ENCODE assay signal across 35 cellular contexts in the genomic region with DNA sequence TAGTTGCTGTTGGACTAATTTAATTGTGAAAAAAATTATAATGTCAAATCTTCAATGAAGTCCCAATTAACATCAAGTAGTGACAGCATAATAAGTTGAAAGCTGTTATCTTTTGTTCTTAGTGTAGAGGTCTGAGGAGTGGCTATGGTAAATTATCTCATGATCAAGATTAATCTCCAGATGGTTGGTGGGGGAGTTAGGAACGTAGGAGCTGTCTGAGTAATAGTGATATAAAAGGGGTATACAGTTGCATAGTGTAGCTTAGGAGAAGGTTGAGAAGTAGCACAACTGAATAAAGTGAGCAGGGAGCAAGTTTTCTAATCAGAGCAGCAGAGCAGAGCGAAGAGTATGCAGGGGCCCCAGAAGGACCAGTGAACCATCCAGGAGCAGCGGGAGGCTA.
"Had no signal": no experiment of that assay in that cellular context is flagged by ENCODE, and none has a peak within 500 bp of the region (broad histone marks: within the 10 kb centered on the region; RNA-seq: fewer than 3 reads in every experiment).

No MANE protein-coding gene starts in this region.

- H3K9me3 Mint-ChIP-seq: activated B cell treated with CpG ODN at 0.5 μM for 24 hours; central memory CD8-positive, alpha-beta T cell; IgD-negative memory B cell had no signal

- H3K9me3 ChIP-seq: Peyer's patch, SJSA1 had no signal

- H3K4me3 Mint-ChIP-seq: activated B cell treated with CpG ODN at 0.5 μM for 24 hours; activated CD4-positive, alpha-beta memory T cell treated with anti-CD3 and anti-CD28 coated beads, Interleukin-2, amount 10 ng/mL, durations not matched to agents 7 days and 5 days; activated CD8-positive, alpha-beta memory T cell treated with anti-CD3 and anti-CD28 coated beads, Interleukin-2, amount 10 ng/mL, durations not matched to agents 7 days and 5 days; central memory CD8-positive, alpha-beta T cell; IgD-negative memory B cell had no signal

- H3K27me3 Mint-ChIP-seq: activated B cell treated with CpG ODN at 0.5 μM for 24 hours; activated CD4-positive, alpha-beta memory T cell treated with anti-CD3 and anti-CD28 coated beads, Interleukin-2, amount 10 ng/mL, durations not matched to agents 7 days and 5 days; activated CD8-positive, alpha-beta memory T cell treated with anti-CD3 and anti-CD28 coated beads, Interleukin-2, amount 10 ng/mL, durations not matched to agents 7 days and 5 days; central memory CD8-positive, alpha-beta T cell; IgD-negative memory B cell had no signal

- H3K4me1 ChIP-seq: SJSA1 had no signal

- DNase-seq: activated B cell treated with CpG ODN at 0.5 μM for 24 hours; activated CD4-positive, alpha-beta memory T cell treated with anti-CD3 and anti-CD28 coated beads, Interleukin-2, amount 10 ng/mL, durations not matched to agents 7 days and 5 days; activated CD4-positive, alpha-beta T cell treated with anti-CD3 and anti-CD28 coated beads for 1 hour; activated CD4-positive, alpha-beta T cell treated with anti-CD3 and anti-CD28 coated beads for 48 hours; activated CD8-positive, alpha-beta memory T cell treated with anti-CD3 and anti-CD28 coated beads for 24 hours; activated CD8-positive, alpha-beta memory T cell treated with anti-CD3 and anti-CD28 coated beads, Interleukin-2, amount 10 ng/mL, durations not matched to agents 7 days and 5 days; activated CD8-positive, alpha-beta memory T cell treated with anti-CD3 and anti-CD28 coated beads, Interleukin-2, amount 50 U/mL, for 48 hours; activated effector memory CD4-positive, alpha-beta T cell treated with anti-CD3 and anti-CD28 coated beads, Interleukin-2, amount 50 U/mL, for 16 hours; activated naive CD4-positive, alpha-beta T cell treated with Interleukin-2 at 50 U/mL for 16 hours; activated T-cell treated with anti-CD3 and anti-CD28 coated beads, Interleukin-2, amount 50 U/mL, for 48 hours; amniotic stem cell; aorta; Karpas-422; KBM-7; NCI-H1105; NCI-H1417 treated with DMSO at 0.1 percent for 48 hours; NCI-H187 treated with DMSO at 0.1 percent for 48 hours; NCI-H2081; NCI-H345; NCI-H526 treated with DMSO at 0.1 percent for 48 hours; NK-92 treated with Interleukin-12 subunit alpha and Interleukin-12 subunit beta, amount 100 ng/mL, for 24 hours; PC-3; Peyer's patch; RPMI8226; SHP77 treated with DMSO at 0.1 percent for 48 hours; T-helper 1 cell; T-helper 2 cell; T-helper 9 cell had no signal

- H3K4me3 ChIP-seq: cardiac muscle cell, Peyer's patch, SJSA1 had no signal

- H3K27ac ChIP-seq: cardiac muscle cell, Peyer's patch, SJSA1, VCaP had no signal

- H3K27me3 ChIP-seq: cardiac muscle cell, Peyer's patch, SJSA1 had no signal

- H3K27ac Mint-ChIP-seq: activated B cell treated with CpG ODN at 0.5 μM for 24 hours; activated CD4-positive, alpha-beta memory T cell treated with anti-CD3 and anti-CD28 coated beads, Interleukin-2, amount 10 ng/mL, durations not matched to agents 7 days and 5 days; activated CD8-positive, alpha-beta memory T cell treated with anti-CD3 and anti-CD28 coated beads, Interleukin-2, amount 10 ng/mL, durations not matched to agents 7 days and 5 days; activated naive CD4-positive, alpha-beta T cell treated with anti-CD3 and anti-CD28 coated beads, Interleukin-2, amount 50 U/mL, for 72 hours; IgD-negative memory B cell had no signal

- ATAC-seq: activated CD8-positive, alpha-beta memory T cell treated with anti-CD3 and anti-CD28 coated beads, Interleukin-2, amount 10 ng/mL, durations not matched to agents 7 days and 5 days; activated naive CD4-positive, alpha-beta T cell treated with anti-CD3 and anti-CD28 coated beads, Interleukin-2, amount 50 U/mL, for 72 hours; PC-3; SK-N-SH treated with all-trans-retinoic acid at 6 μM for 48 hours had no signal

- H3K36me3 ChIP-seq: cardiac muscle cell, SJSA1 had no signal
